In genomic region chr16:31473300-31474052, GRCh38 we compare ENCODE assay signal across 13 cellular contexts. TPM values are rescaled to one million over a fixed set of nuclear protein-coding genes. Genes with fewer than 3 reads are reported as not detected.
DNase-seq lines count a peak whose midpoint lies in the region; ATAC-seq and TF ChIP-seq lines count a peak whose summit lies in the region.
"Had no signal": no experiment of that assay in that cellular context is flagged by ENCODE, and none has a peak within 500 bp of the region (broad histone marks: within the 10 kb centered on the region; RNA-seq: fewer than 3 reads in every experiment).

No MANE protein-coding gene starts in this region.

- no peak overlapping the region for H2BK120ac ChIP-seq in IMR-90 (ENCODE audit: low read depth, low read length)

- H3K9me1 ChIP-seq in IMR-90 (ENCODE audit: insufficient read depth, low read length): peaks cover 16% of the 10 kb centered on the region; the same call in 1 of the 2 replicates

- intact Hi-C loops in IMR-90 (cut with micrococcal nuclease) (no loop called here), esophagus squamous epithelium (cut with DNase I) (no loop called here), psoas muscle (cut with DNase I) (no loop called here)

- H4K20me1 ChIP-seq in BLaER1 (no peaks in the 10 kb centered on the region), IMR-90 (ENCODE audit: insufficient read depth, low read length) (peaks cover 53% of the 10 kb centered on the region)

- no peak for TF ChIP-seq CTCF in IMR-90 (conservative IDR thresholded peaks at IDR 0.05; ENCODE audit: low read depth, low read length)
- TF ChIP-seq CTCF in esophagus squamous epithelium (IDR thresholded peaks at IDR 0.05): no peak
- no peak for TF ChIP-seq CTCF in psoas muscle (IDR thresholded peaks at IDR 0.05)

- H3K4me3 ChIP-seq in BLaER1 (no peak overlapping the region), IMR-90 (ENCODE audit: insufficient read depth, low read depth, low read length) (no peak overlapping the region), esophagus squamous epithelium (peak overlapping the region in 2 of 4 donors; percentile 66 to 82), psoas muscle (peak overlapping the region; percentile 71)

- no peak overlapping the region for H3K9ac ChIP-seq in BLaER1
- peak overlapping the region; percentile 15; the same call in 1 of the 2 replicates for H3K9ac ChIP-seq in IMR-90 (ENCODE audit: low read depth, low read length)

- no peak overlapping the region for H2AFZ ChIP-seq in IMR-90 (replicated peaks; ENCODE audit: low read length, poor library complexity)

- H3K9me3 ChIP-seq in BLaER1 (no peaks in the 10 kb centered on the region), IMR-90 (ENCODE audit: control insufficient read depth, insufficient read depth, low read length) (no peaks in the 10 kb centered on the region), esophagus squamous epithelium (no peaks in the 10 kb centered on the region), psoas muscle (no peaks in the 10 kb centered on the region)
- H3K9me3 ChIP-seq: left lung had no signal

- peak overlapping the region; percentile 75 for H3K4ac ChIP-seq in IMR-90 (ENCODE audit: low read depth, low read length)

- TF ChIP-seq RAD21 in IMR-90 (IDR thresholded peaks at IDR 0.05; ENCODE audit: low read length): no peak

- H3K79me1 ChIP-seq in IMR-90 (ENCODE audit: low read depth in 1 of 2, low read length in 2 of 2): peaks cover 22 to 70% of the 10 kb centered on the region in 2 experiments; a peak in 3 of 4 replicates

- no peak overlapping the region for H3K56ac ChIP-seq in IMR-90 (ENCODE audit: extremely low read depth, insufficient read depth, low read length)

- dilution Hi-C loops in IMR-90 (cut with HindIII; ENCODE audit: low sequenced_read_pairs, unreplicated experiment): no loop called here

- H2BK15ac ChIP-seq in IMR-90 (ENCODE audit: low read depth, low read length): no peak overlapping the region

- H4K91ac ChIP-seq in IMR-90 (ENCODE audit: insufficient read depth, low read depth, low read length): no peak overlapping the region

- H2AK9ac ChIP-seq in IMR-90 (replicated peaks; ENCODE audit: low read depth, low read length, poor library complexity): peak overlapping the region; percentile 100

- TF ChIP-seq POLR2A in IMR-90 (IDR thresholded peaks at IDR 0.05; ENCODE audit: low read depth, low read length): no peak
- TF ChIP-seq POLR2A in esophagus squamous epithelium (IDR thresholded peaks at IDR 0.05): no peak

- no CpG with 5 or more reads among the region's 17 CpGs for WGBS in IMR-90 (ENCODE audit: extremely low coverage in 2 of 2, insufficient read length in 1 of 2), 2 experiments
- WGBS in esophagus squamous epithelium, 2 donors: 88 to 95% methylated on average over 2 to 4 of the region's 17 CpGs
- WGBS in psoas muscle, 3 donors: 84 to 90% (median 86%) methylated on average over 17 of the region's 17 CpGs

- H3K4me2 ChIP-seq in BLaER1 (peak overlapping the region; percentile 93), IMR-90 (ENCODE audit: low read depth, low read length) (peak overlapping the region; percentile 18; the same call in 1 of the 2 replicates)

- in situ Hi-C loops in IMR-90 (cut with MboI; ENCODE audit: low sequenced_read_pairs): loop anchor here (25.0 kb wide), 1 partner anchor 389 kb away; the partner anchor contains the start of gene ZNF267

- no peak overlapping the region for H2BK5ac ChIP-seq in IMR-90 (ENCODE audit: low read depth, low read length, poor library complexity, severe bottlenecking)

- POLR2A ChIA-PET in IMR-90 (lab: Charles Lee; ENCODE audit: unreplicated experiment): interaction anchor here (1.0 kb wide), 1 partner anchor 14 kb away, joined by 4 read pairs; no protein-coding TSS in a partner anchor

- H3K27ac ChIP-seq in BLaER1 (no peak overlapping the region), IMR-90 (ENCODE audit: insufficient read depth, low read length) (no peak overlapping the region), esophagus squamous epithelium (peak overlapping the region in 3 of 4 donors; percentile 83 to 94 (median 90)), psoas muscle (no peak overlapping the region)

- ATAC-seq in IMR-90 (ENCODE audit: low read depth): no peak
- no peak for ATAC-seq in psoas muscle
- no peak for ATAC-seq in HG02970 (IDR thresholded peaks at IDR 0.05; ENCODE audit: low FRiP score, unreplicated experiment)
- no peak for ATAC-seq in HG03432 (IDR thresholded peaks at IDR 0.05; ENCODE audit: unreplicated experiment)

- peak overlapping the region in 1 of 2 experiments; percentile 10; a peak in 2 of 4 replicates for H4K8ac ChIP-seq in IMR-90 (ENCODE audit: low read depth in 2 of 2, low read length in 2 of 2)

- H3K23ac ChIP-seq in IMR-90 (ENCODE audit: low read depth, low read length): no peak overlapping the region

- 0 out of 2 replicates have a peak, but pooled peaks cover 4% of the 10 kb centered on the region for H3K36me3 ChIP-seq in BLaER1
- peaks cover 45% of the 10 kb centered on the region for H3K36me3 ChIP-seq in IMR-90 (ENCODE audit: control insufficient read depth, insufficient read depth, low read length)
- H3K36me3 ChIP-seq in esophagus squamous epithelium: peaks cover 0 to 48% (median 10%) of the 10 kb centered on the region in 3 donors
- H3K36me3 ChIP-seq in psoas muscle (ENCODE audit: insufficient read depth in 1 of 2, low read depth in 1 of 2): peaks cover 0 to 10% of the 10 kb centered on the region in 2 donors

- H3K14ac ChIP-seq in IMR-90 (replicated peaks; ENCODE audit: low read depth, low read length): peak overlapping the region; percentile 10

- DNase-seq in IMR-90 (no peak), esophagus squamous epithelium (lab: John Stamatoyannopoulos, UW) (no peak), psoas muscle (peak in 1 of 2 donors; percentile 54)
- no peak for DNase-seq in stimulated activated CD4-positive, alpha-beta T cell treated with anti-CD3 and anti-CD28 coated beads, Interleukin-2, amount 100 ng/mL, for 24 hours
- no peak for DNase-seq in stimulated activated naive CD4-positive, alpha-beta T cell (lab: John Stamatoyannopoulos, UW)
- DNase-seq: activated CD4-positive, alpha-beta T cell treated with anti-CD3 and anti-CD28 coated beads, Interleukin-2, amount 50 U/mL, for 4 hours; activated gamma-delta T cell treated with Interleukin-2 at 50 U/mL for 16 hours; cortex of kidney; stimulated activated naive CD4-positive, alpha-beta T cell treated with Interleukin-2 at 50 U/mL for 16 hours had no signal

- H2BK20ac ChIP-seq in IMR-90 (ENCODE audit: low read depth, low read length): no peak overlapping the region

- peak overlapping the region; percentile 100; the same call in 1 of the 2 replicates for H2AK5ac ChIP-seq in IMR-90 (ENCODE audit: low read depth, low read length)

- H3K18ac ChIP-seq in IMR-90 (ENCODE audit: low read depth, low read length): no peak overlapping the region

- no TSS peak for BruUV-seq in IMR-90 (replicated peaks; lab: Mats Ljungman, UMichigan)

- H3K4me1 ChIP-seq in BLaER1: peaks cover 73% of the 10 kb centered on the region
- peaks cover 13% of the 10 kb centered on the region for H3K4me1 ChIP-seq in IMR-90 (ENCODE audit: control insufficient read depth, insufficient read depth, low read length)
- H3K4me1 ChIP-seq in esophagus squamous epithelium: peaks cover 24 to 74% (median 30%) of the 10 kb centered on the region in 3 donors
- H3K4me1 ChIP-seq in psoas muscle: peaks cover 7% of the 10 kb centered on the region

- H3K27me3 ChIP-seq in BLaER1 (no peaks in the 10 kb centered on the region), IMR-90 (ENCODE audit: control insufficient read depth, insufficient read depth, low read length) (no peaks in the 10 kb centered on the region), esophagus squamous epithelium (peaks cover 0 to 7% (median 0%) of the 10 kb centered on the region in 4 donors), psoas muscle (ENCODE audit: insufficient read depth in 3 of 3, low read length in 2 of 3) (peaks cover 0 to 39% (median 7%) of the 10 kb centered on the region in 3 donors)

- CTCF ChIA-PET in IMR-90 (lab: Yijun Ruan, JAX): interaction anchor here (1.0 kb wide), 2 partner anchors 8 to 13 kb away, joined by 6 to 7 read pairs; no protein-coding TSS in a partner anchor

- H4K5ac ChIP-seq in IMR-90 (ENCODE audit: low read depth, low read length): no peak overlapping the region

RNA-seq across cellular contexts. Expression of gene TGFB1I1, which starts 1.5 kb away (rescaled TPM):
- total RNA-seq in IMR-90 (2012; rRNA removed) (24.9 and 30.0 TPM in 2 replicates), esophagus squamous epithelium (10 to 100 TPM in 2 of 4 donors, 1 to 10 TPM in 2; 7.5 to 70.6 (median 11.1) TPM), psoas muscle (10 to 100 TPM in 1 of 4 donors, 1 to 10 TPM in 3; 8.3 to 11.5 (median 8.7) TPM)
- polyA plus RNA-seq in IMR-90 (2012; rRNA removed) (118 and 128 TPM in 2 replicates), psoas muscle (1 to 10 TPM; 4.5 to 7.0 (median 5.0) TPM)
- 115 and 151 TPM in 2 replicates for polyA plus RNA-seq in IMR-90 (2012; cell fraction: cytosol; rRNA removed)
- polyA plus RNA-seq in IMR-90 (2012; cell fraction: nucleus; rRNA removed; ENCODE audit: low replicate concordance): 210 and 556 TPM in 2 replicates

RNA-seq across cellular contexts. Expression of gene SLC5A2, which starts 9.4 kb away (rescaled TPM):
- total RNA-seq in IMR-90 (2012; rRNA removed) (under 0.01 TPM in 1 of 2 replicates, not detected in the other), esophagus squamous epithelium (not detected), psoas muscle (not detected)
- polyA plus RNA-seq in IMR-90 (2012; rRNA removed) (0.10 TPM in 1 of 2 replicates, not detected in the other), psoas muscle (under 1 TPM; 0.08 to 0.35 (median 0.26) TPM)
- 0.03 and 0.04 TPM in 2 replicates for polyA plus RNA-seq in IMR-90 (2012; cell fraction: cytosol; rRNA removed)
- 0.17 and 0.38 TPM in 2 replicates for polyA plus RNA-seq in IMR-90 (2012; cell fraction: nucleus; rRNA removed; ENCODE audit: low replicate concordance)

RNA-seq across cellular contexts. Expression of gene ARMC5, which starts 14.2 kb away (rescaled TPM):
- total RNA-seq in IMR-90 (2012; rRNA removed) (2.3 and 3.1 TPM in 2 replicates), esophagus squamous epithelium (10 to 100 TPM in 1 of 4 donors, 1 to 10 TPM in 3; 5.9 to 14.8 (median 9.7) TPM), psoas muscle (10 to 100 TPM; 10.1 to 18.7 (median 13.1) TPM)
- polyA plus RNA-seq in IMR-90 (2012; rRNA removed) (7.5 and 10.2 TPM in 2 replicates), psoas muscle (10 to 100 TPM in 1 of 3 donors, 1 to 10 TPM in 2; 6.5 to 11.7 (median 8.5) TPM)
- 9.2 and 11.1 TPM in 2 replicates for polyA plus RNA-seq in IMR-90 (2012; cell fraction: cytosol; rRNA removed)
- 37.2 and 59.8 TPM in 2 replicates for polyA plus RNA-seq in IMR-90 (2012; cell fraction: nucleus; rRNA removed; ENCODE audit: low replicate concordance)

RNA-seq across cellular contexts. Expression of gene ZNF843, which starts 30.9 kb away (rescaled TPM):
- under 0.01 TPM in 2 replicates for total RNA-seq in IMR-90 (2012; rRNA removed)
- polyA plus RNA-seq in IMR-90 (2012; rRNA removed): 0.13 and 0.27 TPM in 2 replicates
- 0.16 and 0.34 TPM in 2 replicates for polyA plus RNA-seq in IMR-90 (2012; cell fraction: cytosol; rRNA removed)
- polyA plus RNA-seq in IMR-90 (2012; cell fraction: nucleus; rRNA removed; ENCODE audit: low replicate concordance): 0.09 and 0.16 TPM in 2 replicates
- 1 to 10 TPM in 1 of 4 donors, under 1 TPM in 3; 0.31 to 1.2 (median 0.95) TPM for total RNA-seq in esophagus squamous epithelium
- 1 to 10 TPM in 1 of 4 donors, under 1 TPM in 3; 0.32 to 1.8 (median 0.93) TPM for total RNA-seq in psoas muscle
- 1 to 10 TPM in 1 of 3 donors, under 1 TPM in 2; 0.17 to 1.5 (median 0.30) TPM for polyA plus RNA-seq in psoas muscle

RNA-seq across cellular contexts. Expression of gene RUSF1, which starts 34.7 kb away (rescaled TPM):
- total RNA-seq in IMR-90 (2012; rRNA removed) (22.2 and 22.9 TPM in 2 replicates), esophagus squamous epithelium (10 to 100 TPM; 33.7 to 52.3 (median 39.1) TPM), psoas muscle (10 to 100 TPM in 3 of 4 donors, 1 to 10 TPM in 1; 6.9 to 16.2 (median 11.9) TPM)
- polyA plus RNA-seq in IMR-90 (2012; rRNA removed) (63.6 and 65.0 TPM in 2 replicates), psoas muscle (10 to 100 TPM in 1 of 3 donors, 1 to 10 TPM in 2; 8.1 to 12.0 (median 9.9) TPM)
- polyA plus RNA-seq in IMR-90 (2012; cell fraction: cytosol; rRNA removed): 26.5 and 46.5 TPM in 2 replicates
- 212 and 436 TPM in 2 replicates for polyA plus RNA-seq in IMR-90 (2012; cell fraction: nucleus; rRNA removed; ENCODE audit: low replicate concordance)

Comparison
In these comparisons a context has a peak if more than half of its experiments do, and no peak if none do; other contexts are left out.
1. H3K27ac ChIP-seq: peak in esophagus squamous epithelium (3 of 4); none in BLaER1 (single experiment), IMR-90 (single experiment) and psoas muscle (single experiment).